In the genomic region with DNA sequence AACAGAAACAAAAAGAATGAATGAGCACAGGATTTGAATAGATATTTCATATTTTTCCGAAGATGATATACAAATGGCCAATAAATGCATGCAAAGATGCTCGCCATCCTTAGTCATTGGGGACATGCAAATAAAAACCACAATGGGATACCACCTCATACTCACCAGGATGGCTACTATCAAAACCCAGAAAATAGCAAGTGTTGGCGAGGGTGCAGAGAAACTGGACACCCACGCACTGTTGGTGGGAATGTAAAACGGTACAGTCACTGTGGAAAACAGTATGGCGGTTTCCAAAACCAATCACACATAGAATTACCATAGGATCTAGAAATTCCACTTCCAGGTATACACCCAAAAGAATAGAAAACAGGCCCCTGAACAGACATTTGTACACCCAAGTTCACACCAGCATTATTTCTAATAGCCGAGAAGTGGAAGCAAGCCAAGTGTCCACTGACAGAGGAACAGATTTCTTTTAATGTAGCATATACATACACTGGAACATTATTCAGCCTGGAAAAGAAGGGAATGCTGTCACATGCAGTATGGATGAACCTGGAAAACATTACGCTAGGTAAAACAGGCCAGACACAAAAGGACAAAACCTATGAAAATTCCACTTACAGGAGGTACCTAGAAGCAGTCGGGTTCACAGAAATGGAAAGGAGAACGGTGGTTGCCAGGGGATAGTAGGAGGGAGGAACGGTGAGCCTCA, we compare ENCODE assay signal across 1 cellular context.
TF ChIP-seq lines count a peak whose summit lies in the region.

No MANE protein-coding gene starts in this region.

TF ChIP-seq in K562, 482 proteins besides CTCF, POLR2A, EP300 and RAD21 (continued from another document and continues in another):
- TF ChIP-seq ZNF592 (IDR thresholded peaks at IDR 0.05) (0 out of 2 replicates have a peak, but pooled peaks have one; percentile 4), ZNF609 (CRISPR knock-in tag; IDR thresholded peaks at IDR 0.05; ENCODE audit: borderline replicate concordance) (no peak), PTTG1 (tag; IDR thresholded peaks at IDR 0.05; ENCODE audit: low read depth) (no peak), EGR1 (conservative IDR thresholded peaks at IDR 0.05) (peak; percentile 94), TRIM28 (IDR thresholded peaks at IDR 0.05) (peak; percentile 60; the same call in 1 of the 2 replicates), FOXA3 (CRISPR knock-in tag; conservative IDR thresholded peaks at IDR 0.05 in 1 of 2, IDR thresholded peaks at IDR 0.05 in 1 of 2) (0 out of 4 replicates have a peak, but pooled peaks of 1 of the 2 experiments have one; percentile 21), ZNF143 (CRISPR knock-in tag; IDR thresholded peaks at IDR 0.05) (no peak), ZBTB40 (IDR thresholded peaks at IDR 0.05) (peak; percentile 23; the same call in 1 of the 2 replicates), ZBTB40 (CRISPR knock-in tag; IDR thresholded peaks at IDR 0.05) (no peak), SMARCA5 (IDR thresholded peaks at IDR 0.05) (0 out of 2 replicates have a peak, but pooled peaks have one; percentile 31), RBFOX2 (IDR thresholded peaks at IDR 0.05; ENCODE audit: low read depth, low read length) (0 out of 2 replicates have a peak, but pooled peaks have one; percentile 17)
- TF ChIP-seq, protein P1, sequence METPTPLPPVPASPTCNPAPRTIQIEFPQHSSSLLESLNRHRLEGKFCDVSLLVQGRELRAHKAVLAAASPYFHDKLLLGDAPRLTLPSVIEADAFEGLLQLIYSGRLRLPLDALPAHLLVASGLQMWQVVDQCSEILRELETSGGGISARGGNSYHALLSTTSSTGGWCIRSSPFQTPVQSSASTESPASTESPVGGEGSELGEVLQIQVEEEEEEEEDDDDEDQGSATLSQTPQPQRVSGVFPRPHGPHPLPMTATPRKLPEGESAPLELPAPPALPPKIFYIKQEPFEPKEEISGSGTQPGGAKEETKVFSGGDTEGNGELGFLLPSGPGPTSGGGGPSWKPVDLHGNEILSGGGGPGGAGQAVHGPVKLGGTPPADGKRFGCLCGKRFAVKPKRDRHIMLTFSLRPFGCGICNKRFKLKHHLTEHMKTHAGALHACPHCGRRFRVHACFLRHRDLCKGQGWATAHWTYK (CRISPR knock-in tag; IDR thresholded peaks at IDR 0.05), result no peak
- TF ChIP-seq, protein P2, sequence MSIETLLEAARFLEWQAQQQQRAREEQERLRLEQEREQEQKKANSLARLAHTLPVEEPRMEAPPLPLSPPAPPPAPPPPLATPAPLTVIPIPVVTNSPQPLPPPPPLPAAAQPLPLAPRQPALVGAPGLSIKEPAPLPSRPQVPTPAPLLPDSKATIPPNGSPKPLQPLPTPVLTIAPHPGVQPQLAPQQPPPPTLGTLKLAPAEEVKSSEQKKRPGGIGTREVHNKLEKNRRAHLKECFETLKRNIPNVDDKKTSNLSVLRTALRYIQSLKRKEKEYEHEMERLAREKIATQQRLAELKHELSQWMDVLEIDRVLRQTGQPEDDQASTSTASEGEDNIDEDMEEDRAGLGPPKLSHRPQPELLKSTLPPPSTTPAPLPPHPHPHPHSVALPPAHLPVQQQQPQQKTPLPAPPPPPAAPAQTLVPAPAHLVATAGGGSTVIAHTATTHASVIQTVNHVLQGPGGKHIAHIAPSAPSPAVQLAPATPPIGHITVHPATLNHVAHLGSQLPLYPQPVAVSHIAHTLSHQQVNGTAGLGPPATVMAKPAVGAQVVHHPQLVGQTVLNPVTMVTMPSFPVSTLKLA (conservative IDR thresholded peaks at IDR 0.05), result 0 out of 4 replicates have a peak, but pooled peaks of 1 of the 2 experiments have one; percentile 7
- TF ChIP-seq, protein P3, sequence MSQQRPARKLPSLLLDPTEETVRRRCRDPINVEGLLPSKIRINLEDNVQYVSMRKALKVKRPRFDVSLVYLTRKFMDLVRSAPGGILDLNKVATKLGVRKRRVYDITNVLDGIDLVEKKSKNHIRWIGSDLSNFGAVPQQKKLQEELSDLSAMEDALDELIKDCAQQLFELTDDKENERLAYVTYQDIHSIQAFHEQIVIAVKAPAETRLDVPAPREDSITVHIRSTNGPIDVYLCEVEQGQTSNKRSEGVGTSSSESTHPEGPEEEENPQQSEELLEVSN (IDR thresholded peaks at IDR 0.05; ENCODE audit: borderline replicate concordance in 1 of 2, extremely low read depth in 1 of 2, insufficient read depth in 1 of 2, insufficient read length in 1 of 2, low read depth in 1 of 2, low read length in 1 of 2, poor library complexity in 1 of 2, severe bottlenecking in 1 of 2), result no peak
- TF ChIP-seq, protein P4, sequence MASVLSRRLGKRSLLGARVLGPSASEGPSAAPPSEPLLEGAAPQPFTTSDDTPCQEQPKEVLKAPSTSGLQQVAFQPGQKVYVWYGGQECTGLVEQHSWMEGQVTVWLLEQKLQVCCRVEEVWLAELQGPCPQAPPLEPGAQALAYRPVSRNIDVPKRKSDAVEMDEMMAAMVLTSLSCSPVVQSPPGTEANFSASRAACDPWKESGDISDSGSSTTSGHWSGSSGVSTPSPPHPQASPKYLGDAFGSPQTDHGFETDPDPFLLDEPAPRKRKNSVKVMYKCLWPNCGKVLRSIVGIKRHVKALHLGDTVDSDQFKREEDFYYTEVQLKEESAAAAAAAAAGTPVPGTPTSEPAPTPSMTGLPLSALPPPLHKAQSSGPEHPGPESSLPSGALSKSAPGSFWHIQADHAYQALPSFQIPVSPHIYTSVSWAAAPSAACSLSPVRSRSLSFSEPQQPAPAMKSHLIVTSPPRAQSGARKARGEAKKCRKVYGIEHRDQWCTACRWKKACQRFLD (CRISPR knock-in tag; IDR thresholded peaks at IDR 0.05), result no peak
